In genomic region chr3:141960731-141961130, GRCh38 we compare ENCODE assay signal across 13 cellular contexts.
DNase-seq lines count a peak whose midpoint lies in the region; ATAC-seq and TF ChIP-seq lines count a peak whose summit lies in the region.
"Had no signal": no experiment of that assay in that cellular context is flagged by ENCODE, and none has a peak within 500 bp of the region (broad histone marks: within the 10 kb centered on the region; RNA-seq: fewer than 3 reads in every experiment).

No MANE protein-coding gene starts in this region.

- no peaks in the 10 kb centered on the region for H3K9me3 Mint-ChIP-seq in activated CD8-positive, alpha-beta T cell treated with anti-CD3 and anti-CD28 coated beads for 36 hours
- H3K9me3 Mint-ChIP-seq: activated naive CD4-positive, alpha-beta T cell treated with anti-CD3 and anti-CD28 coated beads, Interleukin-2, amount 50 U/mL, for 24 hours had no signal

- no peak overlapping the region for H3K27ac Mint-ChIP-seq in activated CD8-positive, alpha-beta T cell treated with anti-CD3 and anti-CD28 coated beads for 36 hours
- H3K27ac Mint-ChIP-seq: activated naive CD4-positive, alpha-beta T cell treated with anti-CD3 and anti-CD28 coated beads, Interleukin-2, amount 50 U/mL, for 24 hours had no signal

- DNase-seq in AG20443 (ENCODE audit: low spot score) (peak; percentile 68), RWPE2 (ENCODE audit: low spot score) (no peak), fibroblast of pulmonary artery (ENCODE audit: low read depth) (peak; percentile 51), osteoblast (ENCODE audit: insufficient read length, low spot score, missing footprints) (no peak), NCI-H226 (no peak)
- DNase-seq in activated CD8-positive, alpha-beta T cell treated with anti-CD3 and anti-CD28 coated beads for 36 hours, result no peak
- no peak for DNase-seq in activated CD8-positive, alpha-beta memory T cell treated with anti-CD3 and anti-CD28 coated beads for 24 hours
- DNase-seq: activated CD4-positive, alpha-beta T cell treated with anti-CD3 and anti-CD28 coated beads, Interleukin-2, amount 50 U/mL, for 48 hours; effector memory CD4-positive, alpha-beta T cell; T-helper 1 cell had no signal

- H3K79me2 ChIP-seq in osteoblast (ENCODE audit: insufficient read depth, low read length), result no peaks in the 10 kb centered on the region

- intact Hi-C loops in activated CD8-positive, alpha-beta T cell treated with anti-CD3 and anti-CD28 coated beads for 36 hours (cut with micrococcal nuclease), result loop anchor here (5.0 kb wide), 1 partner anchor 322 kb away; no protein-coding TSS in a partner anchor

- no peaks in the 10 kb centered on the region for H3K36me3 Mint-ChIP-seq in activated CD8-positive, alpha-beta T cell treated with anti-CD3 and anti-CD28 coated beads for 36 hours (ENCODE audit: low read depth)

- TF ChIP-seq CTCF in RWPE2 (IDR thresholded peaks at IDR 0.05; ENCODE audit: poor library complexity, severe bottlenecking), result no peak
- no peak for TF ChIP-seq CTCF in fibroblast of pulmonary artery (IDR thresholded peaks at IDR 0.05; ENCODE audit: low read length, missing control alignments)
- TF ChIP-seq CTCF in osteoblast (IDR thresholded peaks at IDR 0.05; ENCODE audit: extremely low read depth, low read depth, low read length), result no peak
- TF ChIP-seq CTCF in activated CD8-positive, alpha-beta T cell treated with anti-CD3 and anti-CD28 coated beads for 36 hours (IDR thresholded peaks at IDR 0.05), result no peak

- H3K4me3 ChIP-seq in RWPE2 (ENCODE audit: severe bottlenecking) (no peak overlapping the region), fibroblast of pulmonary artery (replicated peaks; ENCODE audit: low read depth, low read length) (no peak overlapping the region), osteoblast (ENCODE audit: insufficient read depth, low read length) (no peak overlapping the region)
- H3K4me3 ChIP-seq: BLaER1 had no signal

- H3K4me3 Mint-ChIP-seq in activated CD8-positive, alpha-beta T cell treated with anti-CD3 and anti-CD28 coated beads for 36 hours, result no peak overlapping the region
- H3K4me3 Mint-ChIP-seq: activated naive CD4-positive, alpha-beta T cell treated with anti-CD3 and anti-CD28 coated beads, Interleukin-2, amount 50 U/mL, for 24 hours had no signal

- H3K27me3 ChIP-seq in RWPE2 (ENCODE audit: insufficient read depth, poor library complexity, severe bottlenecking), result no peaks in the 10 kb centered on the region
- H3K27me3 ChIP-seq in osteoblast (ENCODE audit: insufficient read depth, low read length), result no peaks in the 10 kb centered on the region
- H3K27me3 ChIP-seq: BLaER1 had no signal

- ATAC-seq in RWPE2 (ENCODE audit: low read depth), result no peak
- ATAC-seq in activated CD8-positive, alpha-beta T cell treated with anti-CD3 and anti-CD28 coated beads for 36 hours, result no peak
- ATAC-seq in HG03571 (IDR thresholded peaks at IDR 0.05; ENCODE audit: unreplicated experiment), result no peak

- H3K9me3 ChIP-seq in RWPE2 (ENCODE audit: severe bottlenecking), result no peaks in the 10 kb centered on the region
- H3K9me3 ChIP-seq in osteoblast (ENCODE audit: low read depth, low read length), result no peaks in the 10 kb centered on the region
- H3K9me3 ChIP-seq: BLaER1 had no signal

- H3K4me1 ChIP-seq in RWPE2 (ENCODE audit: insufficient read depth, poor library complexity, severe bottlenecking) (peaks cover 20% of the 10 kb centered on the region), osteoblast (ENCODE audit: insufficient read depth, low read length) (peaks cover 21% of the 10 kb centered on the region)

- peak overlapping the region; percentile 32 for H2AFZ ChIP-seq in osteoblast (ENCODE audit: low read length)

- H3K27ac ChIP-seq in RWPE2 (ENCODE audit: poor library complexity, severe bottlenecking), result peak overlapping the region; percentile 91
- H3K27ac ChIP-seq in osteoblast (ENCODE audit: low read depth, low read length), result peak overlapping the region; percentile 94
- H3K27ac ChIP-seq: BLaER1 had no signal

- CTCF ChIA-PET in activated CD8-positive, alpha-beta T cell treated with anti-CD3 and anti-CD28 coated beads for 36 hours (lab: Charles Lee), result interaction anchor here (1.1 kb wide), 1 partner anchor 322 kb away, joined by 3 read pairs; no protein-coding TSS in a partner anchor

- H3K36me3 ChIP-seq in RWPE2 (ENCODE audit: low read depth) (peaks cover 12% of the 10 kb centered on the region; the same call in 1 of the 2 replicates), osteoblast (ENCODE audit: insufficient read depth, low read length) (peaks cover 2% of the 10 kb centered on the region)

- peak overlapping the region; percentile 70 for H3K4me2 ChIP-seq in osteoblast (ENCODE audit: insufficient read depth, low read length)
- H3K4me2 ChIP-seq: BLaER1 had no signal

- no peaks in the 10 kb centered on the region for H3K4me1 Mint-ChIP-seq in activated CD8-positive, alpha-beta T cell treated with anti-CD3 and anti-CD28 coated beads for 36 hours (ENCODE audit: low read depth)
- H3K4me1 Mint-ChIP-seq: activated naive CD4-positive, alpha-beta T cell treated with anti-CD3 and anti-CD28 coated beads, Interleukin-2, amount 50 U/mL, for 24 hours had no signal

- POLR2A ChIA-PET in activated CD8-positive, alpha-beta T cell treated with anti-CD3 and anti-CD28 coated beads for 36 hours (lab: Charles Lee), result interaction anchor here (1.1 kb wide), 1 partner anchor 184 kb away, joined by 3 read pairs; no protein-coding TSS in a partner anchor

- no peaks in the 10 kb centered on the region for H3K27me3 Mint-ChIP-seq in activated CD8-positive, alpha-beta T cell treated with anti-CD3 and anti-CD28 coated beads for 36 hours
- H3K27me3 Mint-ChIP-seq: activated naive CD4-positive, alpha-beta T cell treated with anti-CD3 and anti-CD28 coated beads, Interleukin-2, amount 50 U/mL, for 24 hours had no signal

- H4K20me1 ChIP-seq in osteoblast (ENCODE audit: insufficient read depth, low read length), result no peaks in the 10 kb centered on the region
- H4K20me1 ChIP-seq: BLaER1 had no signal

Comparison
In these comparisons a context has a peak if more than half of its experiments do, and no peak if none do; other contexts are left out.
1. DNase-seq: peak in AG20443 (single experiment) and fibroblast of pulmonary artery (single experiment); none in RWPE2 (single experiment), osteoblast (single experiment), NCI-H226 (single experiment), activated CD8-positive, alpha-beta T cell treated with anti-CD3 and anti-CD28 coated beads for 36 hours (single experiment) and activated CD8-positive, alpha-beta memory T cell treated with anti-CD3 and anti-CD28 coated beads for 24 hours (single experiment).